In genomic region chr15:99703603-99704443, GRCh38 we compare ENCODE assay signal across 8 cellular contexts. TPM values are rescaled to one million over a fixed set of nuclear protein-coding genes. Genes with fewer than 3 reads are reported as not detected.
DNase-seq lines count a peak whose midpoint lies in the region; TF ChIP-seq lines count a peak whose summit lies in the region.

No MANE protein-coding gene starts in this region.

- H3K4me3 ChIP-seq in esophagus squamous epithelium: peak overlapping the region in 1 of 4 donors; percentile 29

- H3K4me1 ChIP-seq in esophagus squamous epithelium: peaks cover 0 to 43% (median 30%) of the 10 kb centered on the region in 3 donors

- H3K36me3 ChIP-seq in esophagus squamous epithelium: no peaks in the 10 kb centered on the region

- no peaks in the 10 kb centered on the region for H3K27me3 Mint-ChIP-seq in nephron (ENCODE audit: low read depth)

- DNase-seq in G401 (ENCODE audit: low spot score): peak; percentile 51
- peak; percentile 56 for DNase-seq in GM20000 (ENCODE audit: low spot score)
- DNase-seq in HT-29 (ENCODE audit: low spot score): peak; percentile 59
- peak; percentile 89 for DNase-seq in SW480 (ENCODE audit: low spot score)
- no peak for DNase-seq in esophagus squamous epithelium (lab: John Stamatoyannopoulos, UW)
- no peak for DNase-seq in activated effector memory CD4-positive, alpha-beta T cell treated with Interleukin-2 at 50 U/mL for 16 hours
- DNase-seq in NCI-H1436 treated with DMSO at 0.1 percent for 48 hours (lab: John Stamatoyannopoulos, UW): no peak

- H3K9me3 Mint-ChIP-seq in nephron: no peaks in the 10 kb centered on the region

- 10 to 14% methylated on average over 7 of the region's 7 CpGs for WGBS in esophagus squamous epithelium, 2 donors

- no peak for TF ChIP-seq CTCF in GM20000 (IDR thresholded peaks at IDR 0.05; ENCODE audit: extremely low read depth, missing control alignments)
- peak; percentile 29 to 87 (median 64) for TF ChIP-seq CTCF in esophagus squamous epithelium (IDR thresholded peaks at IDR 0.05)
- TF ChIP-seq CTCF in nephron (IDR thresholded peaks at IDR 0.05; ENCODE audit: unreplicated experiment in 3 of 3): peak; percentile 49 to 58 (median 53)

- no peaks in the 10 kb centered on the region for H3K27me3 ChIP-seq in esophagus squamous epithelium

- no peak for TF ChIP-seq POLR2A in esophagus squamous epithelium (IDR thresholded peaks at IDR 0.05)

- intact Hi-C loops in esophagus squamous epithelium (cut with DNase I): loop anchor here (10.0 kb wide), 1 partner anchor 419 kb away; no protein-coding TSS in a partner anchor

- no peak overlapping the region for H3K4me3 Mint-ChIP-seq in nephron

- H3K27ac ChIP-seq in esophagus squamous epithelium: peak overlapping the region; percentile 18 to 85 (median 80)

- no peaks in the 10 kb centered on the region for H3K9me3 ChIP-seq in esophagus squamous epithelium

- peaks cover 10% of the 10 kb centered on the region for H3K36me3 Mint-ChIP-seq in nephron (ENCODE audit: low read depth)

- H3K27ac Mint-ChIP-seq in nephron: peak overlapping the region; percentile 0 to 64 (median 2)

- H3K4me1 Mint-ChIP-seq in nephron: peaks cover 36% of the 10 kb centered on the region

- in situ Hi-C loops in G401 (cut with HindIII; ENCODE audit: low sequenced_read_pairs): no loop called here

RNA-seq across cellular contexts. Expression of gene LYSMD4, which starts 29.4 kb away (rescaled TPM):
- total RNA-seq in G401 (2014; rRNA removed; shearing (Covaris generic)): 8.0 and 9.1 TPM in 2 replicates
- total RNA-seq in HT-29 (2014; rRNA removed; shearing (Covaris generic)): 19.2 and 21.0 TPM in 2 replicates
- 10 to 100 TPM in 3 of 4 donors, 1 to 10 TPM in 1; 9.3 to 18.1 (median 14.1) TPM for total RNA-seq in esophagus squamous epithelium

Comparison
In these comparisons a context has a peak if more than half of its experiments do, and no peak if none do; other contexts are left out.
1. DNase-seq: peak in G401 (single experiment), GM20000 (single experiment), HT-29 (single experiment) and SW480 (single experiment); none in esophagus squamous epithelium (single experiment), activated effector memory CD4-positive, alpha-beta T cell treated with Interleukin-2 at 50 U/mL for 16 hours (single experiment) and NCI-H1436 treated with DMSO at 0.1 percent for 48 hours (single experiment).